ENCODE assay signal across 15 cellular contexts in the genomic region with DNA sequence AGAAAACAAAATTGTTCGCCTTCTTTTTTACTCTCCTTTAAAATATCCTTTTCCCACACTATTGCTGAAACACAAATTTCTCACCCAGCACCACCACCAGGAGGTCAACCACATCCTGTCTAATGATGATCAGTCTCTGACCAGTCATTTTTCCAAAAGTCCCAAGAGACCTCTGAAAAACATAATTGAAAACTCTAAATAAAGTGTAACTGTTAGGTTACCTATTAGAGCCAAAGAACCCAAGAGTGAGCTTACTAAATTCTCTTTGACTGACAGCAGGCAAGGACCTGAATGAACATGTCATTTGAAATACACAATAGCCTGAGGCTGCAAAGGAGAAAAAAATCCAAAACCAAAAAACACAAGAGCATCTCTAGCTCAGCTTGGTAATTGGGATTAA.
"Had no signal": no experiment of that assay in that cellular context is flagged by ENCODE, and none has a peak within 500 bp of the region (broad histone marks: within the 10 kb centered on the region; RNA-seq: fewer than 3 reads in every experiment).

No MANE protein-coding gene starts in this region.

- FAIRE-seq: colon had no signal

- H3K4me1 ChIP-seq: esophagus squamous epithelium, lower lobe of right lung, right lobe of liver, upper lobe of left lung had no signal

- H3K27me3 ChIP-seq: esophagus squamous epithelium, right lobe of liver, upper lobe of left lung had no signal

- H3K4me3 Mint-ChIP-seq: neural crest cell, T-cell had no signal

- H3K36me3 ChIP-seq: esophagus squamous epithelium, lower lobe of right lung, right lobe of liver, upper lobe of left lung had no signal

- H3K9me3 ChIP-seq: esophagus squamous epithelium, lower lobe of right lung, right lobe of liver, upper lobe of left lung had no signal

- H3K27ac Mint-ChIP-seq: T-cell had no signal

- H3K4me3 ChIP-seq: esophagus squamous epithelium, lower lobe of right lung, right lobe of liver, upper lobe of left lung had no signal

- H3K27me3 Mint-ChIP-seq: T-cell had no signal

- DNase-seq: activated CD4-positive, alpha-beta T cell treated with anti-CD3 and anti-CD28 coated beads, Interleukin-2, amount 50 U/mL, for 48 hours; activated naive CD4-positive, alpha-beta T cell treated with anti-CD3 and anti-CD28 coated beads, Interleukin-2, amount 50 U/mL, for 16 hours; activated T-cell treated with anti-CD3 and anti-CD28 coated beads, Interleukin-2, amount 50 U/mL, for 1 hour; caudate nucleus; esophagus squamous epithelium; foreskin fibroblast; lower lobe of right lung; midbrain; right lobe of liver; stimulated activated naive CD8-positive, alpha-beta T cell treated with anti-CD3 and anti-CD28 coated beads, Interleukin-15, Interleukin-2, amounts not matched to agents 100 U/mL and 50 U/mL, for 24 hours; T-cell; upper lobe of left lung had no signal

- ATAC-seq: lower lobe of right lung; right lobe of liver; stimulated activated naive CD8-positive, alpha-beta T cell treated with anti-CD3 and anti-CD28 coated beads, Interleukin-15, Interleukin-2, amounts not matched to agents 100 U/mL and 50 U/mL, for 24 hours; T-cell had no signal

- H3K4me1 Mint-ChIP-seq: neural crest cell, T-cell had no signal

- H3K27ac ChIP-seq: esophagus squamous epithelium, lower lobe of right lung, right lobe of liver, upper lobe of left lung, VCaP had no signal
